8 cellular contexts compared by ENCODE assay signal in genomic region chr16:47461598-47462266, GRCh38. TPM values are rescaled to one million over a fixed set of nuclear protein-coding genes. Genes with fewer than 3 reads are reported as not detected.
DNase-seq lines count a peak whose midpoint lies in the region; ATAC-seq and TF ChIP-seq lines count a peak whose summit lies in the region.

No MANE protein-coding gene starts in this region.

- DNase-seq in activated CD4-positive, alpha-beta T cell treated with anti-CD3 and anti-CD28 coated beads, Interleukin-2, amount 10 ng/mL, durations not matched to agents 24 days and 14 days, result peak; percentile 73
- DNase-seq in activated CD4-positive, alpha-beta T cell treated with anti-CD3 and anti-CD28 coated beads, Interleukin-2, amount 50 U/mL, for 4 hours, result no peak
- peak; percentile 69 for DNase-seq in OCI-LY7 (ENCODE audit: low spot score)
- DNase-seq in T47D (ENCODE audit: low read depth in 1 of 2, low spot score in 1 of 2), result peak; percentile 30 to 91
- peak; percentile 12 to 33 (median 13) for DNase-seq in immature natural killer cell
- no peak for DNase-seq in smooth muscle cell (lab: John Stamatoyannopoulos, UW; ENCODE audit: unreplicated experiment)
- DNase-seq in stimulated activated naive CD4-positive, alpha-beta T cell treated with Interleukin-2 at 50 U/mL for 16 hours (lab: John Stamatoyannopoulos, UW), result no peak

- WGBS in smooth muscle cell (ENCODE audit: low lambda C conversion rate), result 8% methylated on average over 17 of the region's 17 CpGs

- no peaks in the 10 kb centered on the region for H3K27me3 Mint-ChIP-seq in activated CD4-positive, alpha-beta T cell treated with anti-CD3 and anti-CD28 coated beads, Interleukin-2, amount 10 ng/mL, durations not matched to agents 24 days and 14 days
- H3K27me3 Mint-ChIP-seq in immature natural killer cell (ENCODE audit: low read depth in 3 of 3), result peaks cover 4 to 11% (median 8%) of the 10 kb centered on the region in 3 donors

- peak; percentile 27 for ATAC-seq in HG02610 (IDR thresholded peaks at IDR 0.05; ENCODE audit: unreplicated experiment)

- H3K79me2 ChIP-seq in OCI-LY7 (ENCODE audit: insufficient read depth, low read depth, low read length) (peaks cover 73% of the 10 kb centered on the region), smooth muscle cell (ENCODE audit: low read depth) (peaks cover 41% of the 10 kb centered on the region)

- CTCF ChIA-PET in OCI-LY7 (lab: Charles Lee; ENCODE audit: unreplicated experiment), result interaction anchor here (0.6 to 1.3 kb wide), 2 partner anchors 9 to 33 kb away, joined by 3 to 4 read pairs; no protein-coding TSS in a partner anchor

- H3K4me2 ChIP-seq in OCI-LY7 (ENCODE audit: low read length), result peak overlapping the region; percentile 84
- peak overlapping the region; percentile 89 for H3K4me2 ChIP-seq in smooth muscle cell

- H3K27me3 ChIP-seq in smooth muscle cell (ENCODE audit: low read depth), result no peaks in the 10 kb centered on the region

- no peaks in the 10 kb centered on the region for H3K9me3 ChIP-seq in OCI-LY7 (ENCODE audit: low read length)
- H3K9me3 ChIP-seq in smooth muscle cell (replicated peaks; ENCODE audit: low read depth), result no peaks in the 10 kb centered on the region

- peaks cover 13% of the 10 kb centered on the region for H3K36me3 Mint-ChIP-seq in activated CD4-positive, alpha-beta T cell treated with anti-CD3 and anti-CD28 coated beads, Interleukin-2, amount 10 ng/mL, durations not matched to agents 24 days and 14 days (ENCODE audit: low read depth)
- H3K36me3 Mint-ChIP-seq in immature natural killer cell, result peaks cover 0 to 6% (median 1%) of the 10 kb centered on the region in 3 donors

- peak overlapping the region; percentile 82 for H2AFZ ChIP-seq in OCI-LY7 (ENCODE audit: low read length)
- H2AFZ ChIP-seq in smooth muscle cell (ENCODE audit: low read depth), result peak overlapping the region; percentile 89

- TF ChIP-seq CTCF in OCI-LY7 (conservative IDR thresholded peaks at IDR 0.05; ENCODE audit: low read length), result 0 out of 2 replicates have a peak, but pooled peaks have one; percentile 10
- TF ChIP-seq CTCF in smooth muscle cell (IDR thresholded peaks at IDR 0.05; ENCODE audit: borderline replicate concordance, insufficient read depth, poor library complexity, severe bottlenecking), result no peak

- peaks cover 36% of the 10 kb centered on the region for H3K4me1 Mint-ChIP-seq in activated CD4-positive, alpha-beta T cell treated with anti-CD3 and anti-CD28 coated beads, Interleukin-2, amount 10 ng/mL, durations not matched to agents 24 days and 14 days
- peaks cover 45 to 73% of the 10 kb centered on the region in 2 donors for H3K4me1 Mint-ChIP-seq in immature natural killer cell

- H4K20me1 ChIP-seq in OCI-LY7 (ENCODE audit: insufficient read depth, low read length) (no peaks in the 10 kb centered on the region; the same call in 1 of the 2 replicates), smooth muscle cell (ENCODE audit: low read depth) (no peaks in the 10 kb centered on the region)

- H3K4me1 ChIP-seq in OCI-LY7 (ENCODE audit: insufficient read depth, low read length, poor library complexity, severe bottlenecking) (peaks cover 50% of the 10 kb centered on the region), smooth muscle cell (ENCODE audit: low read depth) (peaks cover 10% of the 10 kb centered on the region)

- no peaks in the 10 kb centered on the region for H3K9me2 ChIP-seq in OCI-LY7 (ENCODE audit: insufficient read depth, low read length)

- H3K36me3 ChIP-seq in OCI-LY7 (ENCODE audit: insufficient read depth, low read length) (peaks cover 42% of the 10 kb centered on the region), smooth muscle cell (ENCODE audit: low read depth) (no peaks in the 10 kb centered on the region)

- no TSS peak for BruUV-seq in OCI-LY7 (replicated peaks; lab: Mats Ljungman, UMichigan)

- in situ Hi-C loops in T47D (cut with HindIII; ENCODE audit: low pct_unique_long_range_greater_than_20kb, low sequenced_read_pairs), result no loop called here

- intact Hi-C loops in activated CD4-positive, alpha-beta T cell treated with anti-CD3 and anti-CD28 coated beads, Interleukin-2, amount 10 ng/mL, durations not matched to agents 24 days and 14 days (cut with micrococcal nuclease), result loop anchor here (1.0 to 10.0 kb wide), 6 partner anchors 113 to 774 kb away; partner anchors contain the start of genes DNAJA2, NETO2, ORC6 and VPS35
- intact Hi-C loops in OCI-LY7 (cut with micrococcal nuclease; ENCODE audit: unreplicated experiment), result loop anchor here (1.0 to 10.0 kb wide), 5 partner anchors 32 to 703 kb away; partner anchors contain the start of gene NETO2

- peak overlapping the region; percentile 94 for H3K4me3 Mint-ChIP-seq in activated CD4-positive, alpha-beta T cell treated with anti-CD3 and anti-CD28 coated beads, Interleukin-2, amount 10 ng/mL, durations not matched to agents 24 days and 14 days
- H3K4me3 Mint-ChIP-seq in immature natural killer cell, result peak overlapping the region; percentile 96 to 100 (median 99)

- H3K27ac ChIP-seq in OCI-LY7 (ENCODE audit: low read depth, low read length, poor library complexity, severe bottlenecking) (peak overlapping the region; percentile 82), smooth muscle cell (ENCODE audit: low read depth) (peak overlapping the region; percentile 100)

- POLR2A ChIA-PET in OCI-LY7 (lab: Charles Lee), result interaction anchor here (0.6 to 13.0 kb wide), 18 partner anchors 11 to 320 kb away, joined by 3 to 120 read pairs (median 4); no protein-coding TSS in a partner anchor

- H3K4me3 ChIP-seq in OCI-LY7 (ENCODE audit: low read depth, low read length, poor library complexity, severe bottlenecking) (peak overlapping the region; percentile 89), smooth muscle cell (peak overlapping the region; percentile 80)

- H3K9me3 Mint-ChIP-seq in activated CD4-positive, alpha-beta T cell treated with anti-CD3 and anti-CD28 coated beads, Interleukin-2, amount 10 ng/mL, durations not matched to agents 24 days and 14 days, result no peaks in the 10 kb centered on the region
- no peaks in the 10 kb centered on the region for H3K9me3 Mint-ChIP-seq in immature natural killer cell

- H3K27ac Mint-ChIP-seq in activated CD4-positive, alpha-beta T cell treated with anti-CD3 and anti-CD28 coated beads, Interleukin-2, amount 10 ng/mL, durations not matched to agents 24 days and 14 days, result peak overlapping the region; percentile 97
- peak overlapping the region; percentile 87 to 100 (median 96) for H3K27ac Mint-ChIP-seq in immature natural killer cell

- no peaks in the 10 kb centered on the region for H3F3A ChIP-seq in smooth muscle cell (ENCODE audit: low read depth)

- peak overlapping the region; percentile 99 for H3K9ac ChIP-seq in smooth muscle cell (ENCODE audit: low read depth)

RNA-seq across cellular contexts. Expression of gene PHKB, which starts 0.6 kb away (rescaled TPM):
- 23.7 and 27.9 TPM in 2 replicates for total RNA-seq in activated CD4-positive, alpha-beta T cell treated with anti-CD3 and anti-CD28 coated beads, Interleukin-2, amount 10 ng/mL, durations not matched to agents 24 days and 14 days
- total RNA-seq in OCI-LY7 (2014; rRNA removed; shearing (Covaris generic)), result 56.9 and 68.1 TPM in 2 replicates
- total RNA-seq in OCI-LY7 (2022), result 93.1 and 101 TPM in 2 replicates
- polyA plus RNA-seq in immature natural killer cell, result 10 to 100 TPM; 27.8 to 42.7 (median 30.6) TPM
- total RNA-seq in smooth muscle cell, result 30.3 and 32.4 TPM in 2 replicates
- 11.4 and 17.4 TPM in 2 replicates for polyA plus RNA-seq in smooth muscle cell

RNA-seq across cellular contexts. Expression of gene ITFG1, which starts 0.9 kb away (rescaled TPM):
- total RNA-seq in activated CD4-positive, alpha-beta T cell treated with anti-CD3 and anti-CD28 coated beads, Interleukin-2, amount 10 ng/mL, durations not matched to agents 24 days and 14 days, result 26.1 and 28.5 TPM in 2 replicates
- 18.2 and 33.7 TPM in 2 replicates for total RNA-seq in OCI-LY7 (2014; rRNA removed; shearing (Covaris generic))
- total RNA-seq in OCI-LY7 (2022) (37.9 and 41.8 TPM in 2 replicates), smooth muscle cell (100 and 104 TPM in 2 replicates)
- polyA plus RNA-seq in immature natural killer cell (10 to 100 TPM; 23.3 to 52.6 (median 38.2) TPM), smooth muscle cell (68.0 and 75.2 TPM in 2 replicates)

Comparison
In these comparisons a context has a peak if more than half of its experiments do, and no peak if none do; other contexts are left out.
1. DNase-seq: peak in activated CD4-positive, alpha-beta T cell treated with anti-CD3 and anti-CD28 coated beads, Interleukin-2, amount 10 ng/mL, durations not matched to agents 24 days and 14 days (single experiment), OCI-LY7 (single experiment), T47D (2 of 2) and immature natural killer cell (3 of 3); none in activated CD4-positive, alpha-beta T cell treated with anti-CD3 and anti-CD28 coated beads, Interleukin-2, amount 50 U/mL, for 4 hours (0 of 2), smooth muscle cell (single experiment) and stimulated activated naive CD4-positive, alpha-beta T cell treated with Interleukin-2 at 50 U/mL for 16 hours (single experiment).